9 cellular contexts compared by ENCODE assay signal in the genomic region with DNA sequence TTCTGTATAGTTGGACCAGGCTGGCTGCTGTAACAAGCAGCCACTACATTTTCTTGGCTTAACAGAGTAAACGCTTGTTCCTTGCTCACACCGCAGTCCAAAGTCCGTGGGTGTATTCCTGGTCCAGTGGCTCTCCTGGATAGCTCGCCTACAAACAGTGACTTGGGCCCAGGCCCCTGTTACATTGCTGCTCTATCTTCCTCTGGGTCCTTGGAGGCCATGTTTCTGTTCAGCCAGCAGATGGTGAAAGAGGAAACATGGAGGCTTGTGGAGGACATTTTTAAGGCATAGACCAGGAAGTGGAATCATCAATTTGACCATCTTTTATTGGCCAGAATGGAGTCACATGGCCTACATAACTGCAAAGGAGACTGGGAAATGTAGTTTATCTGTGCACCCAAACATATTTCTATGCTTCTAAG. TPM values are rescaled to one million over a fixed set of nuclear protein-coding genes. Genes with fewer than 3 reads are reported as not detected.
DNase-seq lines count a peak whose midpoint lies in the region; ATAC-seq and TF ChIP-seq lines count a peak whose summit lies in the region.
"Had no signal": no experiment of that assay in that cellular context is flagged by ENCODE, and none has a peak within 500 bp of the region (broad histone marks: within the 10 kb centered on the region; RNA-seq: fewer than 3 reads in every experiment).

No MANE protein-coding gene starts in this region.

- no peaks in the 10 kb centered on the region for H3K4me1 ChIP-seq in endodermal cell (ENCODE audit: control insufficient read depth, insufficient read depth, low read length)
- no peaks in the 10 kb centered on the region for H3K4me1 ChIP-seq in H9 (ENCODE audit: insufficient read depth, low read length)

- no peak overlapping the region for H3K23ac ChIP-seq in H9 (ENCODE audit: insufficient read length, low read depth, low read length)

- no peaks in the 10 kb centered on the region for H3K4me1 Mint-ChIP-seq in activated T-cell treated with anti-CD3 and anti-CD28 coated beads, Interleukin-2, amount 50 U/mL, for 4 hours (ENCODE audit: low read depth)
- no peaks in the 10 kb centered on the region for H3K4me1 Mint-ChIP-seq in endodermal cell
- no peaks in the 10 kb centered on the region for H3K4me1 Mint-ChIP-seq in H9

- no peak for TF ChIP-seq CTCF in endodermal cell (conservative IDR thresholded peaks at IDR 0.05)
- no peak for TF ChIP-seq CTCF in H9 (conservative IDR thresholded peaks at IDR 0.05)

- H2AK5ac ChIP-seq in H9 (ENCODE audit: insufficient read length, low read length): no peak overlapping the region

- H3K79me1 ChIP-seq in H9 (ENCODE audit: insufficient read depth, low read depth, low read length, poor library complexity, severe bottlenecking): no peaks in the 10 kb centered on the region

- H3K9me3 ChIP-seq in endodermal cell (ENCODE audit: control insufficient read depth, low read length) (peaks cover 11% of the 10 kb centered on the region), H9 (ENCODE audit: control insufficient read depth, low read depth, low read length) (no peaks in the 10 kb centered on the region), MG63 (no peaks in the 10 kb centered on the region)

- H3K27me3 Mint-ChIP-seq in activated T-cell treated with anti-CD3 and anti-CD28 coated beads, Interleukin-2, amount 50 U/mL, for 4 hours (ENCODE audit: low read depth): peaks cover 26% of the 10 kb centered on the region
- H3K27me3 Mint-ChIP-seq in endodermal cell (ENCODE audit: insufficient read depth): peaks cover 30% of the 10 kb centered on the region
- peaks cover 26% of the 10 kb centered on the region for H3K27me3 Mint-ChIP-seq in H9 (ENCODE audit: low read depth)

- no peaks in the 10 kb centered on the region for H4K20me1 ChIP-seq in H9 (ENCODE audit: control insufficient read depth, insufficient read depth, insufficient read length)

- H3K36me3 ChIP-seq in endodermal cell (ENCODE audit: control insufficient read depth, insufficient read depth, low read length) (no peaks in the 10 kb centered on the region), MG63 (no peaks in the 10 kb centered on the region)

- DNase-seq in activated T-cell treated with anti-CD3 and anti-CD28 coated beads, Interleukin-2, amount 50 U/mL, for 4 hours: no peak
- no peak for DNase-seq in activated T-cell treated with anti-CD3 and anti-CD28 coated beads, Interleukin-2, amount 50 U/mL, for 1 hour
- DNase-seq in NCI-H82 treated with DMSO at 0.1 percent for 48 hours (lab: John Stamatoyannopoulos, UW; ENCODE audit: unreplicated experiment) (peak; percentile 42), endodermal cell (peak; percentile 53), renal cortical epithelial cell (ENCODE audit: low read depth) (peak; percentile 54), H9 (no peak), MG63 (no peak)

- H3K27me3 ChIP-seq in endodermal cell (ENCODE audit: control insufficient read depth, insufficient read depth, low read length, poor library complexity, severe bottlenecking) (peaks cover 28% of the 10 kb centered on the region), H9 (ENCODE audit: insufficient read depth, low read length) (no peaks in the 10 kb centered on the region), MG63 (no peaks in the 10 kb centered on the region)

- no peak overlapping the region for H3K27ac Mint-ChIP-seq in endodermal cell
- no peak overlapping the region; a peak in 1 of 7 replicates for H3K27ac Mint-ChIP-seq in H9
- H3K27ac Mint-ChIP-seq: CD4-positive, CD25-positive, alpha-beta regulatory T cell had no signal

- H4K8ac ChIP-seq in H9 (replicated peaks; ENCODE audit: insufficient read length, low read depth, low read length): no peak overlapping the region

- H3K9ac ChIP-seq in endodermal cell (ENCODE audit: extremely low read depth, low read length, poor library complexity, severe bottlenecking): no peak overlapping the region
- no peak overlapping the region for H3K9ac ChIP-seq in H9 (ENCODE audit: extremely low read depth, insufficient read length, low read length)

- no peaks in the 10 kb centered on the region for H3K79me2 ChIP-seq in H9 (ENCODE audit: insufficient read depth, low read length)

- WGBS in endodermal cell (ENCODE audit: insufficient coverage in 1 of 2, insufficient read length in 1 of 2), 2 experiments: 94 to 100% methylated on average over 3 to 4 of the region's 4 CpGs
- WGBS in H9 (ENCODE audit: extremely low coverage, insufficient read length, low lambda C conversion rate): no CpG with 5 or more reads among the region's 4 CpGs

- no peak overlapping the region for H3K18ac ChIP-seq in H9 (ENCODE audit: insufficient read length, low read depth, low read length)

- no peak overlapping the region for H2BK120ac ChIP-seq in H9 (ENCODE audit: low read depth, low read length, poor library complexity, severe bottlenecking)

- H4K91ac ChIP-seq in H9 (ENCODE audit: insufficient read length, low read depth, low read length): no peak overlapping the region

- no peak overlapping the region for H3T11ph ChIP-seq in H9 (ENCODE audit: low read length)

- no peak overlapping the region for H2BK12ac ChIP-seq in H9 (ENCODE audit: insufficient read length, low read depth, low read length)

- H3K4me3 ChIP-seq in endodermal cell (ENCODE audit: low read length) (peak overlapping the region; percentile 54), MG63 (no peak overlapping the region)

- no peak overlapping the region for H4K5ac ChIP-seq in H9 (ENCODE audit: insufficient read length, low read depth, low read length)

- H3K56ac ChIP-seq in H9 (ENCODE audit: insufficient read length, low read depth, low read length): no peak overlapping the region

- no peaks in the 10 kb centered on the region for H3K23me2 ChIP-seq in H9 (ENCODE audit: insufficient read length, low read depth, low read length, poor library complexity, severe bottlenecking)

- H3K4me3 Mint-ChIP-seq in activated T-cell treated with anti-CD3 and anti-CD28 coated beads, Interleukin-2, amount 50 U/mL, for 4 hours: no peak overlapping the region
- no peak overlapping the region for H3K4me3 Mint-ChIP-seq in endodermal cell
- no peak overlapping the region for H3K4me3 Mint-ChIP-seq in H9
- H3K4me3 Mint-ChIP-seq: CD4-positive, CD25-positive, alpha-beta regulatory T cell had no signal

- no peaks in the 10 kb centered on the region for H3K9me3 Mint-ChIP-seq in activated T-cell treated with anti-CD3 and anti-CD28 coated beads, Interleukin-2, amount 50 U/mL, for 4 hours
- H3K9me3 Mint-ChIP-seq in endodermal cell: peaks cover 8% of the 10 kb centered on the region
- peaks cover 3 to 6% of the 10 kb centered on the region in 2 experiments; a peak in 2 of 5 replicates for H3K9me3 Mint-ChIP-seq in H9

- H2BK15ac ChIP-seq in H9 (ENCODE audit: low read depth, low read length): no peak overlapping the region

- no peak overlapping the region for H3K4me2 ChIP-seq in H9 (ENCODE audit: insufficient read depth, insufficient read length, low read length)

- no peak overlapping the region for H3K14ac ChIP-seq in H9 (ENCODE audit: insufficient read depth, low read length)

- H3K36me3 Mint-ChIP-seq in activated T-cell treated with anti-CD3 and anti-CD28 coated beads, Interleukin-2, amount 50 U/mL, for 4 hours (ENCODE audit: insufficient read depth): no peaks in the 10 kb centered on the region
- H3K36me3 Mint-ChIP-seq in endodermal cell (ENCODE audit: low read depth): no peaks in the 10 kb centered on the region
- peaks cover 3 to 12% (median 6%) of the 10 kb centered on the region in 3 experiments; a peak in 5 of 7 replicates for H3K36me3 Mint-ChIP-seq in H9 (ENCODE audit: insufficient read depth in 1 of 3, low read depth in 3 of 3)
- H3K36me3 Mint-ChIP-seq: CD4-positive, CD25-positive, alpha-beta regulatory T cell had no signal

- no peak overlapping the region for H2BK20ac ChIP-seq in H9 (ENCODE audit: low read depth, low read length, poor library complexity, severe bottlenecking)

- ATAC-seq in activated T-cell treated with anti-CD3 and anti-CD28 coated beads, Interleukin-2, amount 50 U/mL, for 4 hours: peak; percentile 62 to 66
- no peak for ATAC-seq in GM19397 (IDR thresholded peaks at IDR 0.05; ENCODE audit: unreplicated experiment)

- H2AFZ ChIP-seq in H9 (ENCODE audit: low read length): no peak overlapping the region

- H2BK5ac ChIP-seq in H9 (ENCODE audit: insufficient read length, low read length): no peak overlapping the region

- H3K27ac ChIP-seq in endodermal cell (ENCODE audit: low read depth, low read length) (no peak overlapping the region), H9 (ENCODE audit: insufficient read length, low read depth, low read length) (no peak overlapping the region)

- H3K4ac ChIP-seq in H9 (ENCODE audit: low read depth, low read length): no peak overlapping the region

RNA-seq across cellular contexts. Expression of a gene that starts 55.1 kb away (rescaled TPM):
- not detected for total RNA-seq in activated T-cell treated with anti-CD3 and anti-CD28 coated beads, Interleukin-2, amount 50 U/mL, for 4 hours
- total RNA-seq in endodermal cell (1 to 10 TPM; 2.0 to 2.6 TPM), renal cortical epithelial cell (7.1 TPM in 1 of 2 replicates, not detected in the other), H9 (2021) (2.8 and 4.0 TPM in 2 replicates)
- 0.71 TPM for polyA plus RNA-seq in endodermal cell (2013, experiment 1 of 2)
- 0.87 TPM for polyA plus RNA-seq in endodermal cell (2013, experiment 2 of 2)
- not detected in 2 replicates for total RNA-seq in MG63 (2014; rRNA removed; shearing (Covaris generic); ENCODE audit: low replicate concordance)
- total RNA-seq: CD4-positive, CD25-positive, alpha-beta regulatory T cell had no signal

Comparison
In these comparisons a context has a peak if more than half of its experiments do, and no peak if none do; other contexts are left out.
1. DNase-seq: peak in NCI-H82 treated with DMSO at 0.1 percent for 48 hours (single experiment), endodermal cell (single experiment) and renal cortical epithelial cell (single experiment); none in activated T-cell treated with anti-CD3 and anti-CD28 coated beads, Interleukin-2, amount 50 U/mL, for 4 hours (single experiment), activated T-cell treated with anti-CD3 and anti-CD28 coated beads, Interleukin-2, amount 50 U/mL, for 1 hour (single experiment), H9 (single experiment) and MG63 (single experiment).